In genomic region chr7:128937271-128937646, GRCh38 we compare ENCODE assay signal across 9 cellular contexts.
DNase-seq lines count a peak whose midpoint lies in the region; ATAC-seq and TF ChIP-seq lines count a peak whose summit lies in the region.
"Had no signal": no experiment of that assay in that cellular context is flagged by ENCODE, and none has a peak within 500 bp of the region (broad histone marks: within the 10 kb centered on the region; RNA-seq: fewer than 3 reads in every experiment).

No MANE protein-coding gene starts in this region.

- H3K9ac ChIP-seq in SU-DHL-6 (ENCODE audit: low read length) = peak overlapping the region; percentile 51; the same call in 1 of the 2 replicates
- no peak overlapping the region for H3K9ac ChIP-seq in iPS-15b (ENCODE audit: low read depth, low read length)

- ATAC-seq in stimulated activated memory B cell treated with anti-CD40 and anti-IgM and Interleukin-4, amounts not matched to agents 10 μg/mL and 1 μg/mL and 100 μg/mL, for 72 hours = no peak
- ATAC-seq in HG03457 (IDR thresholded peaks at IDR 0.05; ENCODE audit: unreplicated experiment) (no peak), GM21367 (IDR thresholded peaks at IDR 0.05; ENCODE audit: unreplicated experiment) (no peak)

- no peaks in the 10 kb centered on the region for H3K9me2 ChIP-seq in SU-DHL-6 (replicated peaks; ENCODE audit: insufficient read depth, low read length)

- H3K79me2 ChIP-seq in SU-DHL-6 (ENCODE audit: insufficient read depth, low read length) = no peaks in the 10 kb centered on the region

- peaks cover 3% of the 10 kb centered on the region; the same call in 1 of the 2 replicates for H3F3A ChIP-seq in SU-DHL-6 (ENCODE audit: insufficient read depth)

- H3K27ac ChIP-seq in SU-DHL-6 (ENCODE audit: low read depth, low read length) = no peak overlapping the region

- peak overlapping the region; percentile 52 for H3K27ac Mint-ChIP-seq in T-helper 2 cell treated with Interferon-gamma antibody and Interleukin-4, amounts not matched to agents 5 μg/mL and 100 μg/mL, for 36 hours
- H3K27ac Mint-ChIP-seq in stimulated activated memory B cell treated with anti-CD40 and anti-IgM and Interleukin-4, amounts not matched to agents 10 μg/mL and 1 μg/mL and 100 μg/mL, for 72 hours = peak overlapping the region; percentile 96

- H3K36me3 ChIP-seq in SU-DHL-6 (ENCODE audit: low read length) = no peaks in the 10 kb centered on the region
- H3K36me3 ChIP-seq in iPS-15b (ENCODE audit: control insufficient read depth, insufficient read depth, low read length) = no peaks in the 10 kb centered on the region

- H3K27me3 ChIP-seq in SU-DHL-6 (ENCODE audit: low read length) (no peaks in the 10 kb centered on the region), iPS-15b (ENCODE audit: control insufficient read depth, insufficient read depth, low read length) (peaks cover 53% of the 10 kb centered on the region)

- H3K9me3 ChIP-seq in SU-DHL-6 (ENCODE audit: insufficient read depth, low read length) (no peaks in the 10 kb centered on the region), iPS-15b (ENCODE audit: control insufficient read depth, insufficient read depth, low read length) (no peaks in the 10 kb centered on the region)

- DNase-seq in T-helper 2 cell treated with Interferon-gamma antibody and Interleukin-4, amounts not matched to agents 5 μg/mL and 100 μg/mL, for 36 hours (ENCODE audit: low spot score) = no peak
- no peak for DNase-seq in T-helper 2 cell
- DNase-seq in NCI-H1694 treated with DMSO at 0.1 percent for 48 hours (lab: John Stamatoyannopoulos, UW) = no peak
- DNase-seq: T-helper 9 cell had no signal

- no peak overlapping the region for H3K4me3 ChIP-seq in SU-DHL-6 (ENCODE audit: insufficient read depth, low read length, poor library complexity, severe bottlenecking)
- H3K4me3 ChIP-seq in iPS-15b (ENCODE audit: low read depth, low read length) = peak overlapping the region; percentile 67

- no peaks in the 10 kb centered on the region for H4K20me1 ChIP-seq in SU-DHL-6 (ENCODE audit: low read depth, low read length)

- H3K4me1 Mint-ChIP-seq in T-helper 2 cell treated with Interferon-gamma antibody and Interleukin-4, amounts not matched to agents 5 μg/mL and 100 μg/mL, for 36 hours (ENCODE audit: low read depth) = peaks cover 33% of the 10 kb centered on the region
- H3K4me1 Mint-ChIP-seq in stimulated activated memory B cell treated with anti-CD40 and anti-IgM and Interleukin-4, amounts not matched to agents 10 μg/mL and 1 μg/mL and 100 μg/mL, for 72 hours = peaks cover 76% of the 10 kb centered on the region

- H2AFZ ChIP-seq in SU-DHL-6 (ENCODE audit: low read depth, low read length, severe bottlenecking) = peak overlapping the region; percentile 81

- no peaks in the 10 kb centered on the region for H3K4me1 ChIP-seq in iPS-15b (ENCODE audit: control insufficient read depth, insufficient read depth, low read length)

- no peaks in the 10 kb centered on the region for H3K9me3 Mint-ChIP-seq in T-helper 2 cell treated with Interferon-gamma antibody and Interleukin-4, amounts not matched to agents 5 μg/mL and 100 μg/mL, for 36 hours
- no peaks in the 10 kb centered on the region for H3K9me3 Mint-ChIP-seq in stimulated activated memory B cell treated with anti-CD40 and anti-IgM and Interleukin-4, amounts not matched to agents 10 μg/mL and 1 μg/mL and 100 μg/mL, for 72 hours

- peaks cover 2% of the 10 kb centered on the region for H3K36me3 Mint-ChIP-seq in T-helper 2 cell treated with Interferon-gamma antibody and Interleukin-4, amounts not matched to agents 5 μg/mL and 100 μg/mL, for 36 hours (ENCODE audit: low read depth)
- peaks cover 17% of the 10 kb centered on the region for H3K36me3 Mint-ChIP-seq in stimulated activated memory B cell treated with anti-CD40 and anti-IgM and Interleukin-4, amounts not matched to agents 10 μg/mL and 1 μg/mL and 100 μg/mL, for 72 hours

- TF ChIP-seq CTCF in SU-DHL-6 (IDR thresholded peaks at IDR 0.05; ENCODE audit: insufficient read depth, low read length, poor library complexity, severe bottlenecking) = no peak

- H3K4me2 ChIP-seq in SU-DHL-6 (ENCODE audit: low read depth, low read length, poor library complexity, severe bottlenecking) = peak overlapping the region; percentile 58

- peaks cover 24% of the 10 kb centered on the region for H3K27me3 Mint-ChIP-seq in T-helper 2 cell treated with Interferon-gamma antibody and Interleukin-4, amounts not matched to agents 5 μg/mL and 100 μg/mL, for 36 hours (ENCODE audit: low read depth)
- H3K27me3 Mint-ChIP-seq in stimulated activated memory B cell treated with anti-CD40 and anti-IgM and Interleukin-4, amounts not matched to agents 10 μg/mL and 1 μg/mL and 100 μg/mL, for 72 hours = no peaks in the 10 kb centered on the region

- H3K4me3 Mint-ChIP-seq in T-helper 2 cell treated with Interferon-gamma antibody and Interleukin-4, amounts not matched to agents 5 μg/mL and 100 μg/mL, for 36 hours = peak overlapping the region; percentile 81
- H3K4me3 Mint-ChIP-seq in stimulated activated memory B cell treated with anti-CD40 and anti-IgM and Interleukin-4, amounts not matched to agents 10 μg/mL and 1 μg/mL and 100 μg/mL, for 72 hours = peak overlapping the region; percentile 93
